Comparison of ENCODE assay signal across 23 cellular contexts in the genomic region with DNA sequence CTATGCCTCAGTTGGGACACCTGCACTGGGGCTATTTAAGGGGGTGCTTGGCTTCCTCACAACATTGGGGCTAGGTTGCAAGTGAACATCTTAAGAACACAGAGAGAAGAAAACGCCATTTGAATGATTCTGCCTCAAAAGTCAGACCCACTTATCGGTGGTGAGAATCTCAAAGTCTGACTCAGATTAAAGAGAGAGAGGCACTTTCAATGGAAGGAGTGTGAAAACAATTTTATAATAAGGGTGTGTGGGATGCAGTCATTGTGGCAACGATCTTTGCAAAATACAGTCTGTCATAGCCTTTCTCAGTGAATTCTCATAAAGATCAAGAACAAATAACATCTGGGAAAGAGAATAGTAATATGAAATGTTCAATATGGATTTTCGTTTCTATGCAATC.
"Had no signal": no experiment of that assay in that cellular context is flagged by ENCODE, and none has a peak within 500 bp of the region (broad histone marks: within the 10 kb centered on the region; RNA-seq: fewer than 3 reads in every experiment).

No MANE protein-coding gene starts in this region.

- H3K27me3 ChIP-seq: esophagus squamous epithelium, heart left ventricle, pancreas, tibial artery, uterus had no signal

- H3K27me3 Mint-ChIP-seq: activated CD8-positive, alpha-beta T cell treated with anti-CD3 and anti-CD28 coated beads for 36 hours; activated naive CD8-positive, alpha-beta T cell; stimulated activated naive B cell treated with anti-CD40 and anti-IgM and Interleukin-4, amounts not matched to agents 10 μg/mL and 1 μg/mL and 100 μg/mL, for 72 hours had no signal

- H3K4me3 Mint-ChIP-seq: activated CD8-positive, alpha-beta T cell treated with anti-CD3 and anti-CD28 coated beads for 36 hours; activated naive CD8-positive, alpha-beta T cell; activated T-cell treated with anti-CD3 and anti-CD28 coated beads, Interleukin-2, amount 50 U/mL, for 72 hours; brain; neural crest cell; stimulated activated naive B cell treated with anti-CD40 and anti-IgM and Interleukin-4, amounts not matched to agents 10 μg/mL and 1 μg/mL and 100 μg/mL, for 72 hours; WTC11 had no signal

- DNase-seq: activated CD4-positive, alpha-beta T cell treated with anti-CD3 and anti-CD28 coated beads for 4 hours; activated CD8-positive, alpha-beta memory T cell treated with anti-CD3 and anti-CD28 coated beads, Interleukin-2, amount 50 U/mL, for 4 hours; activated CD8-positive, alpha-beta T cell treated with anti-CD3 and anti-CD28 coated beads for 36 hours; activated gamma-delta T cell; activated T-cell treated with anti-CD3 and anti-CD28 coated beads, Interleukin-2, amount 50 U/mL, for 72 hours; amniotic stem cell; cortex of kidney; effector CD8-positive, alpha-beta T cell; esophagus squamous epithelium; heart left ventricle; left colon; pancreas; stimulated activated CD4-positive, alpha-beta T cell treated with anti-CD3 and anti-CD28 coated beads, Interleukin-15, amount 100 ng/mL, for 24 hours; stimulated activated CD4-positive, alpha-beta T cell treated with anti-CD3 and anti-CD28 coated beads, Interleukin-4, amount 100 ng/mL, for 1 hour; stimulated activated naive B cell treated with anti-CD40 and anti-IgM and Interleukin-4, amounts not matched to agents 10 μg/mL and 1 μg/mL and 100 μg/mL, for 72 hours; T-helper 2 cell; tibial artery; uterus had no signal

- H3K36me3 Mint-ChIP-seq: activated naive CD8-positive, alpha-beta T cell; brain; stimulated activated naive B cell treated with anti-CD40 and anti-IgM and Interleukin-4, amounts not matched to agents 10 μg/mL and 1 μg/mL and 100 μg/mL, for 72 hours; WTC11 had no signal

- H3K27ac Mint-ChIP-seq: activated CD8-positive, alpha-beta T cell treated with anti-CD3 and anti-CD28 coated beads for 36 hours; activated naive CD8-positive, alpha-beta T cell; activated T-cell treated with anti-CD3 and anti-CD28 coated beads, Interleukin-2, amount 50 U/mL, for 72 hours; stimulated activated naive B cell treated with anti-CD40 and anti-IgM and Interleukin-4, amounts not matched to agents 10 μg/mL and 1 μg/mL and 100 μg/mL, for 72 hours; WTC11 had no signal

- H3K4me1 ChIP-seq: uterus had no signal

- H3K36me3 ChIP-seq: esophagus squamous epithelium, heart left ventricle, pancreas, tibial artery, uterus had no signal

- H3K9me3 Mint-ChIP-seq: activated CD8-positive, alpha-beta T cell treated with anti-CD3 and anti-CD28 coated beads for 36 hours; activated T-cell treated with anti-CD3 and anti-CD28 coated beads, Interleukin-2, amount 50 U/mL, for 72 hours; brain; neural crest cell; stimulated activated naive B cell treated with anti-CD40 and anti-IgM and Interleukin-4, amounts not matched to agents 10 μg/mL and 1 μg/mL and 100 μg/mL, for 72 hours; WTC11 had no signal

- H3K9me3 ChIP-seq: esophagus squamous epithelium, heart left ventricle, pancreas, tibial artery, uterus had no signal

- H3K27ac ChIP-seq: pancreas, tibial artery had no signal

- H3K4me3 ChIP-seq: esophagus squamous epithelium, heart left ventricle, lung, pancreas, tibial artery, uterus had no signal

- H3K4me1 Mint-ChIP-seq: stimulated activated naive B cell treated with anti-CD40 and anti-IgM and Interleukin-4, amounts not matched to agents 10 μg/mL and 1 μg/mL and 100 μg/mL, for 72 hours had no signal

- ATAC-seq: activated CD8-positive, alpha-beta T cell treated with anti-CD3 and anti-CD28 coated beads for 36 hours; activated T-cell treated with anti-CD3 and anti-CD28 coated beads, Interleukin-2, amount 50 U/mL, for 72 hours; heart left ventricle; left colon; pancreas; stimulated activated naive B cell treated with anti-CD40 and anti-IgM and Interleukin-4, amounts not matched to agents 10 μg/mL and 1 μg/mL and 100 μg/mL, for 72 hours; WTC11 had no signal
